In the genomic region with DNA sequence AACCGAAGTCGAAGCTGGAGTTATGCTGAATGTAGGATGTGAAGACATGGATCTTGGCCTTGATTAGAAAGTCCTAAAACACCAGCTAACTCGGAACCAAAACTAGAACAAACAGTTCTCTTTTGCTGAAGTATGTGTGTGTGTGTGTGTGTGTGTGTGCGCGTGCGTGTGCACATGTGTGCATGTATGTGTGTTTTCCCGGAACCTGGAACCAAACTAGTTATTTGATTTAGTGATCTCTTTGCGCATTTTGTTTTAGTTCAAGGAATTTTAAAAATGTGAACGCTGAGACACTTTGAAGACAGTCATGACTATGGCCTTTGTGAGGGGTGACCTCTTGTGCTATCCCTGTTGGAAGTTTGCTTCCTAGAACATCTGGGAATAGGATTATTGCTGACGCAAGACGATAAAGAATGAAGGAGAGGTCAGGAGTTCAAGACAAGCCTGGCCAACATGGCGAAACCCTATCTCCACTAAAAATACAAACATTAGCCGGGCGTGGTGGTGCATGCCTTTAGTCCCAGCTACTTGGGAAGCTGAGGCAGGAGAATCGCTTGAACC, we compare ENCODE assay signal across 13 cellular contexts. TPM values are rescaled to one million over a fixed set of nuclear protein-coding genes. Genes with fewer than 3 reads are reported as not detected.
A peak's percentile ranks its signal among the peaks of the same experiment; 100 is the strongest.
DNase-seq lines count a peak whose midpoint lies in the region; TF ChIP-seq lines count a peak whose summit lies in the region.
"Had no signal": no experiment of that assay in that cellular context is flagged by ENCODE, and none has a peak within 500 bp of the region (broad histone marks: within the 10 kb centered on the region; RNA-seq: fewer than 3 reads in every experiment).

No MANE protein-coding gene starts in this region.

- in situ Hi-C loops in GM23248 (cut with MboI), result no loop called here

- H3K4me3 Mint-ChIP-seq in chondrocyte (ENCODE audit: unreplicated experiment), result no peak overlapping the region
- H3K4me3 Mint-ChIP-seq: CD4-positive, alpha-beta T cell; naive thymus-derived CD4-positive, alpha-beta T cell; stimulated activated naive CD8-positive, alpha-beta T cell treated with anti-CD3 and anti-CD28 coated beads, Interleukin-15, amount 100 ng/mL, for 72 hours had no signal

- H3K27ac ChIP-seq in GM23248, result peak overlapping the region; percentile 56; the same call in 1 of the 2 replicates
- peak overlapping the region; percentile 54 to 93 (median 85) for H3K27ac ChIP-seq in stomach
- H3K27ac ChIP-seq: WERI-Rb-1 had no signal

- no peaks in the 10 kb centered on the region for H3K9me2 ChIP-seq in GM23248 (ENCODE audit: insufficient read depth)

- H3K4me3 ChIP-seq in GM23248 (no peak overlapping the region), stomach (no peak overlapping the region)

- peaks cover 8% of the 10 kb centered on the region; the same call in 1 of the 2 replicates for H4K20me1 ChIP-seq in GM23248 (ENCODE audit: insufficient read depth)

- peaks cover 100% of the 10 kb centered on the region for H3K79me2 ChIP-seq in GM23248 (ENCODE audit: insufficient read depth)

- DNase-seq in GM23248, result no peak
- DNase-seq in chondrocyte (ENCODE audit: low spot score), result peak; percentile 14
- DNase-seq in left kidney (ENCODE audit: low read depth, low spot score), result peak; percentile 33
- no peak for DNase-seq in stomach
- no peak for DNase-seq in activated CD4-positive, alpha-beta T cell treated with anti-CD3 and anti-CD28 coated beads for 48 hours
- no peak for DNase-seq in cortex of kidney (lab: John Stamatoyannopoulos, UW)
- no peak for DNase-seq in stimulated activated CD4-positive, alpha-beta T cell treated with anti-CD3 and anti-CD28 coated beads, Interleukin-4, amount 100 ng/mL, for 1 hour
- no peak for DNase-seq in stimulated activated CD4-positive, alpha-beta T cell treated with anti-CD3 and anti-CD28 coated beads, Interleukin-1b, Interleukin-23, amount 100 ng/mL, for 48 hours
- DNase-seq: activated T-cell treated with anti-CD3 and anti-CD28 coated beads, Interleukin-2, amount 50 U/mL, for 1 hour; CD4-positive, alpha-beta T cell; naive thymus-derived CD4-positive, alpha-beta T cell; stimulated activated naive CD8-positive, alpha-beta T cell treated with anti-CD3 and anti-CD28 coated beads, Interleukin-15, amount 100 ng/mL, for 72 hours; WERI-Rb-1 had no signal

- intact Hi-C loops in stomach (cut with DNase I; ENCODE audit: low total_unique reads), result no loop called here

- H3K9me3 Mint-ChIP-seq in chondrocyte (ENCODE audit: low read depth), result no peaks in the 10 kb centered on the region
- H3K9me3 Mint-ChIP-seq: CD4-positive, alpha-beta T cell; naive thymus-derived CD4-positive, alpha-beta T cell; stimulated activated naive CD8-positive, alpha-beta T cell treated with anti-CD3 and anti-CD28 coated beads, Interleukin-15, amount 100 ng/mL, for 72 hours had no signal

- no peaks in the 10 kb centered on the region for H3K9me3 ChIP-seq in GM23248 (ENCODE audit: low read depth)
- H3K9me3 ChIP-seq in stomach, result no peaks in the 10 kb centered on the region

- H3K27ac Mint-ChIP-seq in chondrocyte (ENCODE audit: unreplicated experiment), result peak overlapping the region; percentile 24
- H3K27ac Mint-ChIP-seq: CD4-positive, alpha-beta T cell; stimulated activated naive CD8-positive, alpha-beta T cell treated with anti-CD3 and anti-CD28 coated beads, Interleukin-15, amount 100 ng/mL, for 72 hours had no signal

- H3K4me1 Mint-ChIP-seq in chondrocyte (ENCODE audit: low read depth), result peaks cover 89% of the 10 kb centered on the region

- H3K9ac ChIP-seq in GM23248, result no peak overlapping the region

- H3K4me2 ChIP-seq in GM23248 (ENCODE audit: unreplicated experiment), result no peak overlapping the region

- H3K27me3 ChIP-seq in GM23248 (replicated peaks; ENCODE audit: insufficient read depth) (no peaks in the 10 kb centered on the region), stomach (no peaks in the 10 kb centered on the region)

- H3K4me1 ChIP-seq in GM23248 (ENCODE audit: insufficient read depth), result peaks cover 75% of the 10 kb centered on the region
- peaks cover 59 to 99% (median 77%) of the 10 kb centered on the region in 4 donors for H3K4me1 ChIP-seq in stomach

- H3F3A ChIP-seq in GM23248 (ENCODE audit: insufficient read depth), result peaks cover 100% of the 10 kb centered on the region

- TF ChIP-seq EP300 in stomach (IDR thresholded peaks at IDR 0.05), result peak; percentile 43

- TF ChIP-seq POLR2A in stomach (IDR thresholded peaks at IDR 0.05), result no peak

- H3K27me3 Mint-ChIP-seq in chondrocyte (ENCODE audit: low read depth), result no peaks in the 10 kb centered on the region
- H3K27me3 Mint-ChIP-seq: CD4-positive, alpha-beta T cell had no signal

- no peak for TF ChIP-seq CTCF in chondrocyte (IDR thresholded peaks at IDR 0.05)
- TF ChIP-seq CTCF in stomach (IDR thresholded peaks at IDR 0.05), result no peak

- no peak overlapping the region for H2AFZ ChIP-seq in GM23248

- peaks cover 44% of the 10 kb centered on the region for H3K36me3 Mint-ChIP-seq in chondrocyte (ENCODE audit: low read depth)

- H3K36me3 ChIP-seq in GM23248 (ENCODE audit: low read depth), result peaks cover 94% of the 10 kb centered on the region
- H3K36me3 ChIP-seq in stomach, result peaks cover 0 to 60% (median 23%) of the 10 kb centered on the region in 4 donors

- WGBS in GM23248 (ENCODE audit: low coverage in 1 of 2, low lambda C conversion rate in 2 of 2, missing lambda C conversion rate in 2 of 2), 2 experiments, result 89 to 90% methylated on average over 15 of the region's 15 CpGs
- WGBS in stomach, 5 donors, result 49 to 59% (median 55%) methylated on average over 15 of the region's 15 CpGs

RNA-seq across cellular contexts. Expression of a gene that starts 23.8 kb away (rescaled TPM):
- 383 and 404 TPM in 2 replicates for total RNA-seq in GM23248 (2014; rRNA removed; shearing (Covaris generic))
- polyA plus RNA-seq in GM23248 (2016; fragmentation: Nextera tagmentation; extraction: Ambion mirVana), result 598 and 610 TPM in 2 replicates
- total RNA-seq in chondrocyte, result 63.6 to 104 TPM (median 97.3 TPM) in 3 replicates
- total RNA-seq in stomach, result 100 to 1,000 TPM in 1 of 5 donors, 10 to 100 TPM in 4; 42.3 to 118 (median 57.1) TPM
- polyA plus RNA-seq in stomach, result 100 to 1,000 TPM in 1 of 3 donors, 10 to 100 TPM in 2; 45.7 to 240 (median 84.2) TPM

RNA-seq across cellular contexts. Expression of a gene that starts 37.7 kb away (rescaled TPM):
- total RNA-seq in GM23248 (2014; rRNA removed; shearing (Covaris generic)), result 9.0 and 17.6 TPM in 2 replicates
- 11.4 and 13.6 TPM in 2 replicates for polyA plus RNA-seq in GM23248 (2016; fragmentation: Nextera tagmentation; extraction: Ambion mirVana)
- 14.9 to 15.3 TPM (median 14.9 TPM) in 3 replicates for total RNA-seq in chondrocyte
- 10 to 100 TPM; 10.5 to 22.0 (median 11.3) TPM for total RNA-seq in stomach
- 10 to 100 TPM in 1 of 3 donors, 1 to 10 TPM in 2; 6.3 to 11.2 (median 7.0) TPM for polyA plus RNA-seq in stomach

RNA-seq across cellular contexts. Expression of a gene that starts 45.5 kb away (rescaled TPM):
- total RNA-seq in GM23248 (2014; rRNA removed; shearing (Covaris generic)), result 9.0 and 11.3 TPM in 2 replicates
- 8.3 and 8.5 TPM in 2 replicates for polyA plus RNA-seq in GM23248 (2016; fragmentation: Nextera tagmentation; extraction: Ambion mirVana)
- 18.3 to 21.4 TPM (median 18.5 TPM) in 3 replicates for total RNA-seq in chondrocyte
- 10 to 100 TPM; 13.4 to 35.7 (median 28.1) TPM for total RNA-seq in stomach
- polyA plus RNA-seq in stomach, result 10 to 100 TPM in 1 of 3 donors, 1 to 10 TPM in 2; 4.9 to 11.6 (median 8.3) TPM

Comparison
In these comparisons a context has a peak if more than half of its experiments do, and no peak if none do; other contexts are left out.
1. DNase-seq: peak in chondrocyte (single experiment) and left kidney (single experiment); none in GM23248 (single experiment), stomach (single experiment), activated CD4-positive, alpha-beta T cell treated with anti-CD3 and anti-CD28 coated beads for 48 hours (single experiment), cortex of kidney (single experiment), stimulated activated CD4-positive, alpha-beta T cell treated with anti-CD3 and anti-CD28 coated beads, Interleukin-4, amount 100 ng/mL, for 1 hour (single experiment) and stimulated activated CD4-positive, alpha-beta T cell treated with anti-CD3 and anti-CD28 coated beads, Interleukin-1b, Interleukin-23, amount 100 ng/mL, for 48 hours (single experiment).